ENCODE assay signal across 24 cellular contexts in genomic region chr3:127071597-127072001, GRCh38.
DNase-seq lines count a peak whose midpoint lies in the region; ATAC-seq, FAIRE-seq and TF ChIP-seq lines count a peak whose summit lies in the region.
"Had no signal": no experiment of that assay in that cellular context is flagged by ENCODE, and none has a peak within 500 bp of the region (broad histone marks: within the 10 kb centered on the region; RNA-seq: fewer than 3 reads in every experiment).

No MANE protein-coding gene starts in this region.

- no peak overlapping the region for H3K9ac ChIP-seq in H1 (replicated peaks in 1 of 4; ENCODE audit: extremely low read depth in 1 of 4, low read depth in 3 of 4, low read length in 3 of 4)
- H3K9ac ChIP-seq: BLaER1 treated with 17β-estradiol and CSF1 and Interleukin-3, amounts not matched to agents 10 nM and 100 nM; KMS-11 had no signal

- H3K23ac ChIP-seq in H1 (ENCODE audit: insufficient read length), result no peak overlapping the region

- no peak for FAIRE-seq in H1 (lab: Jason Lieb, UNC)
- FAIRE-seq: A204.1, D721Med, H54 had no signal

- no peak for TF ChIP-seq POLR2A in H1 (IDR thresholded peaks at IDR 0.05; ENCODE audit: control extremely low read depth in 1 of 2, low read depth in 2 of 2, low read length in 2 of 2)

- no peak overlapping the region for H3K4me3 ChIP-seq in right atrium auricular region
- H3K4me3 ChIP-seq in H1 (ENCODE audit: extremely low read depth in 1 of 4, insufficient read depth in 2 of 4, low read depth in 3 of 4, low read length in 4 of 4), result no peak overlapping the region
- H3K4me3 ChIP-seq in upper lobe of right lung, result no peak overlapping the region
- H3K4me3 ChIP-seq: BLaER1 treated with 17β-estradiol and CSF1 and Interleukin-3, amounts not matched to agents 10 nM and 100 nM had no signal

- WGBS in H1 (ENCODE audit: extremely low coverage in 1 of 2, insufficient coverage in 1 of 2, insufficient read length in 1 of 2, insufficient replicate concordance in 2 of 2, low coverage in 1 of 2, low lambda C conversion rate in 2 of 2, missing lambda C conversion rate in 1 of 2), 2 experiments, result 97% methylated on average over 10 of the region's 10 CpGs; no CpG with 5 or more reads in 1 of the 2 experiments

- CTCF ChIA-PET in H1 (lab: Charles Lee; ENCODE audit: partially characterized antibody), result no interaction called here

- no peak for TF ChIP-seq EP300 in H1 (IDR thresholded peaks at IDR 0.05; ENCODE audit: borderline replicate concordance in 1 of 2, low read depth in 2 of 2, low read length in 2 of 2)

- no peaks in the 10 kb centered on the region for H3K27me3 ChIP-seq in right atrium auricular region
- no peaks in the 10 kb centered on the region for H3K27me3 ChIP-seq in H1 (replicated peaks in 1 of 4; ENCODE audit: control insufficient read depth in 3 of 4, extremely low read depth in 1 of 4, insufficient read depth in 3 of 4, low read length in 3 of 4)
- H3K27me3 ChIP-seq in upper lobe of right lung, result peaks cover 4% of the 10 kb centered on the region

- no peak overlapping the region for H2BK15ac ChIP-seq in H1 (ENCODE audit: low read length)

- DNase-seq in cardiac septum (ENCODE audit: low spot score) (peak; percentile 57), right atrium auricular region (ENCODE audit: low spot score) (no peak), H1 (ENCODE audit: low read depth in 1 of 2, low spot score in 2 of 2) (no peak), posterior vena cava (ENCODE audit: low spot score) (peak; percentile 72), upper lobe of right lung (peak; percentile 46), NCI-H146 treated with DMSO at 0.1 percent for 48 hours (lab: John Stamatoyannopoulos, UW; ENCODE audit: unreplicated experiment) (no peak)
- DNase-seq: AML-193; CD4-positive, alpha-beta T cell; DMS53; MM.1S; NCI-H1694; NCI-H2029 treated with DMSO at 0.1 percent for 48 hours; NCI-H446 treated with DMSO at 0.1 percent for 48 hours; NCI-H526; NCI-H82; NK-92 treated with Interleukin-12 subunit alpha and Interleukin-12 subunit beta, amount 100 ng/mL, for 24 hours; PC-3; SHP77 had no signal

- peaks cover 0 to 8% of the 10 kb centered on the region in 2 donors for H3K4me1 ChIP-seq in right atrium auricular region
- H3K4me1 ChIP-seq in H1 (replicated peaks in 1 of 4; ENCODE audit: control insufficient read depth in 3 of 4, insufficient read depth in 4 of 4, low read length in 3 of 4), result no peaks in the 10 kb centered on the region
- no peaks in the 10 kb centered on the region for H3K4me1 ChIP-seq in upper lobe of right lung

- H2BK12ac ChIP-seq in H1 (ENCODE audit: low read depth, low read length), result no peak overlapping the region

- H3K79me2 ChIP-seq in H1 (ENCODE audit: control insufficient read depth in 1 of 2, insufficient read depth in 2 of 2, low read length in 2 of 2), result no peaks in the 10 kb centered on the region

- no peaks in the 10 kb centered on the region; the same call in 1 of the 2 replicates for H3K79me1 ChIP-seq in H1 (ENCODE audit: low read depth, low read length)

- no peak overlapping the region for H3K4me2 ChIP-seq in H1 (ENCODE audit: insufficient read depth in 1 of 2, low read depth in 2 of 2, low read length in 2 of 2)
- H3K4me2 ChIP-seq: BLaER1 treated with 17β-estradiol and CSF1 and Interleukin-3, amounts not matched to agents 10 nM and 100 nM; KMS-11 had no signal

- TF ChIP-seq RAD21 in H1 (IDR thresholded peaks at IDR 0.05 in 1 of 2, conservative IDR thresholded peaks at IDR 0.05 in 1 of 2; ENCODE audit: low read depth in 2 of 2, low read length in 2 of 2), result no peak

- no peaks in the 10 kb centered on the region for H3K23me2 ChIP-seq in H1 (ENCODE audit: low read depth, low read length)

- TF ChIP-seq CTCF in right atrium auricular region (IDR thresholded peaks at IDR 0.05) (no peak), H1 (IDR thresholded peaks at IDR 0.05; ENCODE audit: control extremely low read depth in 1 of 3, insufficient read depth in 1 of 3, low read depth in 1 of 3, low read length in 3 of 3) (no peak), upper lobe of right lung (IDR thresholded peaks at IDR 0.05) (no peak)

- H2BK120ac ChIP-seq in H1 (replicated peaks; ENCODE audit: low read depth, low read length), result no peak overlapping the region

- no peaks in the 10 kb centered on the region for H4K20me1 ChIP-seq in H1 (replicated peaks in 1 of 2; ENCODE audit: control insufficient read depth in 1 of 2, insufficient read depth in 2 of 2, low read length in 2 of 2)

- no peak overlapping the region for H3K18ac ChIP-seq in H1 (ENCODE audit: extremely low read depth, low read length)

- no peaks in the 10 kb centered on the region for H3K9me3 ChIP-seq in right atrium auricular region
- no peaks in the 10 kb centered on the region; a peak in 1 of 4 replicates for H3K9me3 ChIP-seq in H1 (ENCODE audit: insufficient read depth in 2 of 2, low read depth in 1 of 2, low read length in 1 of 2)
- no peaks in the 10 kb centered on the region for H3K9me3 ChIP-seq in upper lobe of right lung

- H4K8ac ChIP-seq in H1 (ENCODE audit: extremely low read depth, insufficient read depth, low read length), result peak overlapping the region; percentile 41

- H3K56ac ChIP-seq in H1 (replicated peaks; ENCODE audit: insufficient read length, low read depth, low read length), result no peak overlapping the region

- POLR2A ChIA-PET in H1 (lab: Charles Lee; ENCODE audit: partially characterized antibody), result interaction anchor here (1.7 kb wide), 1 partner anchor 21 kb away, joined by 4 read pairs; no protein-coding TSS in a partner anchor

- no peak overlapping the region for H2AFZ ChIP-seq in H1 (ENCODE audit: low read length)

- ATAC-seq in upper lobe of right lung, result no peak
- no peak for ATAC-seq in GM21619 (IDR thresholded peaks at IDR 0.05; ENCODE audit: unreplicated experiment)
- ATAC-seq: PC-3 had no signal

- H2BK20ac ChIP-seq in H1 (ENCODE audit: low read length), result no peak overlapping the region

- H3K14ac ChIP-seq in H1 (ENCODE audit: insufficient read length), result no peak overlapping the region

- no peak overlapping the region for H2BK5ac ChIP-seq in H1 (ENCODE audit: low read depth, low read length)

- H3K36me3 ChIP-seq in right atrium auricular region, result no peaks in the 10 kb centered on the region
- H3K36me3 ChIP-seq in H1 (ENCODE audit: control insufficient read depth in 2 of 4, insufficient read depth in 4 of 4, low read length in 3 of 4), result no peaks in the 10 kb centered on the region
- no peaks in the 10 kb centered on the region for H3K36me3 ChIP-seq in upper lobe of right lung
- H3K36me3 ChIP-seq: BLaER1 treated with 17β-estradiol and CSF1 and Interleukin-3, amounts not matched to agents 10 nM and 100 nM had no signal

- intact Hi-C loops in cardiac septum (cut with DNase I), result no loop called here
- intact Hi-C loops in posterior vena cava (cut with DNase I), result no loop called here
- intact Hi-C loops in upper lobe of right lung (cut with DNase I), result no loop called here

- H4K5ac ChIP-seq in H1 (ENCODE audit: insufficient read length, low read depth, low read length), result no peak overlapping the region

- H3K4ac ChIP-seq in H1 (replicated peaks; ENCODE audit: insufficient read length, low read depth, low read length), result no peak overlapping the region

- H3K27ac ChIP-seq in right atrium auricular region (no peak overlapping the region), H1 (ENCODE audit: low read depth, low read length) (no peak overlapping the region), upper lobe of right lung (no peak overlapping the region)
- H3K27ac ChIP-seq: BLaER1 treated with 17β-estradiol and CSF1 and Interleukin-3, amounts not matched to agents 10 nM and 100 nM; KMS-11 had no signal

- no peak overlapping the region for H2AK5ac ChIP-seq in H1 (ENCODE audit: low read depth, low read length)

- H4K91ac ChIP-seq in H1 (replicated peaks; ENCODE audit: insufficient read length, low read length), result no peak overlapping the region

TF ChIP-seq in H1, 55 proteins besides CTCF, POLR2A, EP300 and RAD21 (continues in another document):
- TF ChIP-seq HDAC2 (IDR thresholded peaks at IDR 0.05; ENCODE audit: borderline replicate concordance in 1 of 2, low read depth in 2 of 2, low read length in 2 of 2), result no peak
- TF ChIP-seq BRCA1 (IDR thresholded peaks at IDR 0.05; ENCODE audit: low read depth, low read length), result no peak
- no peak for TF ChIP-seq JUN (IDR thresholded peaks at IDR 0.05; ENCODE audit: low read depth, low read length)

Comparison
In these comparisons a context has a peak if more than half of its experiments do, and no peak if none do; other contexts are left out.
1. DNase-seq: peak in cardiac septum (single experiment), posterior vena cava (single experiment) and upper lobe of right lung (single experiment); none in right atrium auricular region (single experiment), H1 (0 of 2) and NCI-H146 treated with DMSO at 0.1 percent for 48 hours (single experiment).